Comparison of ENCODE assay signal across 15 cellular contexts in the genomic region with DNA sequence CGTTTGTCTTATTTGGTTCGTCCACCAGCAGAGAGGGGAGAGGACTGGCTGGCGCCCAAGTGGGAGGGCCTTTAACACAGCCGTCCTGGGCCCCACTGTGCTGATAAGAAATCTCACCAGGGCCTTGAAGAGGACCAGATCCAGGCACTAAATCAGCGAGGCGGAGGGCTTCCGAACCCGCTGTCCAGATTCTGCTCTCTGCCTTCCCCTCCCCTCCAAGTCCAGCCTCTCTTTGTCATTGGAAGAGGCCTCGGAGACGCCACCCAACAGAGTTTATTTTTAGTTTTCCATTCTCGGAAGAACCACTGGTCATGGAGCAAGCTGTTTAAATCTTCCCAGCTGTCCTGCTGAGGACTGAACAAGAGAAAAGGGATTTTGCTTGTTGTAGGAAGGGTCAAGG. TPM values are rescaled to one million over a fixed set of nuclear protein-coding genes. Genes with fewer than 3 reads are reported as not detected.
A peak's percentile ranks its signal among the peaks of the same experiment; 100 is the strongest.
DNase-seq lines count a peak whose midpoint lies in the region; ATAC-seq and TF ChIP-seq lines count a peak whose summit lies in the region.
"Had no signal": no experiment of that assay in that cellular context is flagged by ENCODE, and none has a peak within 500 bp of the region (broad histone marks: within the 10 kb centered on the region; RNA-seq: fewer than 3 reads in every experiment).

No MANE protein-coding gene starts in this region.

- no peaks in the 10 kb centered on the region for H3K4me1 ChIP-seq in duodenal mucosa (ENCODE audit: control insufficient read depth in 1 of 2, insufficient read depth in 2 of 2, low read length in 2 of 2)
- peaks cover 2% of the 10 kb centered on the region for H3K4me1 ChIP-seq in right cardiac atrium (ENCODE audit: control insufficient read depth, insufficient read depth, low read length)

- intact Hi-C loops in right cardiac atrium (cut with DNase I): no loop called here

- no peak overlapping the region for H3K4me3 ChIP-seq in duodenal mucosa (ENCODE audit: low read depth in 1 of 2, low read length in 2 of 2)
- H3K4me3 ChIP-seq in right cardiac atrium (ENCODE audit: low read length): peak overlapping the region; percentile 41

- H3K36me3 ChIP-seq in duodenal mucosa (ENCODE audit: control insufficient read depth in 1 of 2, insufficient read depth in 2 of 2, low read length in 2 of 2): no peaks in the 10 kb centered on the region
- H3K36me3 ChIP-seq: brain microvascular endothelial cell, neutrophil had no signal

- peak; percentile 83 to 94 (median 93) for DNase-seq in right cardiac atrium
- DNase-seq in omental fat pad (ENCODE audit: low spot score): no peak
- peak; percentile 88 for DNase-seq in ureter (ENCODE audit: low spot score)
- DNase-seq in activated CD4-positive, alpha-beta T cell treated with anti-CD3 and anti-CD28 coated beads, Interleukin-2, amount 50 U/mL, for 48 hours: no peak
- DNase-seq in NCI-H510A (lab: John Stamatoyannopoulos, UW): no peak
- no peak for DNase-seq in H4 (ENCODE audit: low spot score)
- DNase-seq: activated T-cell treated with anti-CD3 and anti-CD28 coated beads, Interleukin-2, amount 50 U/mL, for 4 hours; brain microvascular endothelial cell; Kasumi-1; NCI-H2029; stimulated activated CD4-positive, alpha-beta T cell treated with anti-CD3 and anti-CD28 coated beads, Interleukin-4, amount 100 ng/mL, for 24 hours; stimulated activated naive CD8-positive, alpha-beta T cell treated with anti-CD3 and anti-CD28 coated beads, Interleukin-15, amount 100 ng/mL, for 72 hours had no signal

- no peaks in the 10 kb centered on the region for H3K9me3 ChIP-seq in duodenal mucosa (ENCODE audit: control insufficient read depth in 1 of 2, low read length in 2 of 2)
- no peaks in the 10 kb centered on the region for H3K9me3 ChIP-seq in right cardiac atrium (ENCODE audit: control insufficient read depth, low read length)
- H3K9me3 ChIP-seq: neutrophil had no signal

- 15% methylated on average over 11 of the region's 11 CpGs for WGBS in right cardiac atrium

- peak overlapping the region in 1 of 2 donors; percentile 38 for H3K9ac ChIP-seq in duodenal mucosa (ENCODE audit: low read depth in 1 of 2, low read length in 2 of 2)

- H3K27me3 ChIP-seq in duodenal mucosa (ENCODE audit: control insufficient read depth in 1 of 2, insufficient read depth in 2 of 2, low read length in 2 of 2): peaks cover 0 to 7% of the 10 kb centered on the region in 2 donors
- H3K27me3 ChIP-seq in right cardiac atrium (ENCODE audit: control insufficient read depth, insufficient read depth): no peaks in the 10 kb centered on the region
- H3K27me3 ChIP-seq: brain microvascular endothelial cell had no signal

- ATAC-seq in right cardiac atrium (peak; percentile 89 to 90), omental fat pad (ENCODE audit: low FRiP score) (peak; percentile 28)
- ATAC-seq: CD8-positive, alpha-beta T cell; stimulated activated naive CD8-positive, alpha-beta T cell treated with anti-CD3 and anti-CD28 coated beads, Interleukin-15, amount 100 ng/mL, for 72 hours had no signal

- TF ChIP-seq CTCF in omental fat pad (IDR thresholded peaks at IDR 0.05): no peak

- H3K27ac ChIP-seq in duodenal mucosa (ENCODE audit: low read depth, low read length) (peak overlapping the region; percentile 42), right cardiac atrium (ENCODE audit: low read length) (peak overlapping the region; percentile 37)
- H3K27ac ChIP-seq: brain microvascular endothelial cell, neutrophil had no signal

RNA-seq across cellular contexts. Expression of a gene that starts 9.3 kb away (rescaled TPM):
- total RNA-seq in right cardiac atrium (10 to 100 TPM; 36.1 to 47.8 (median 40.9) TPM), omental fat pad (10 to 100 TPM; 21.5 to 79.9 (median 25.6) TPM), ureter (41.8 TPM)
- 54.1 TPM for polyA plus RNA-seq in right cardiac atrium
- 12.8 and 15.8 TPM in 2 replicates for total RNA-seq in H4 (2014; rRNA removed; shearing (Covaris generic))
- total RNA-seq: CD8-positive, alpha-beta T cell had no signal

RNA-seq across cellular contexts. Expression of a gene that starts 43.4 kb away (rescaled TPM):
- total RNA-seq in right cardiac atrium (under 1 TPM in 1 of 4 donors, not detected in 3; 0.11 TPM), omental fat pad (under 1 TPM in 1 of 4 donors, not detected in 3; 0.50 TPM), ureter (1.9 TPM)
- 0.07 TPM for polyA plus RNA-seq in right cardiac atrium
- 0.33 TPM in 1 of 2 replicates, not detected in the other for total RNA-seq in H4 (2014; rRNA removed; shearing (Covaris generic))

Comparison
In these comparisons a context has a peak if more than half of its experiments do, and no peak if none do; other contexts are left out.
1. DNase-seq: peak in right cardiac atrium (3 of 3) and ureter (single experiment); none in omental fat pad (single experiment), activated CD4-positive, alpha-beta T cell treated with anti-CD3 and anti-CD28 coated beads, Interleukin-2, amount 50 U/mL, for 48 hours (0 of 2), NCI-H510A (single experiment) and H4 (single experiment).